Comparison of ENCODE assay signal across 1 cellular context in the genomic region with DNA sequence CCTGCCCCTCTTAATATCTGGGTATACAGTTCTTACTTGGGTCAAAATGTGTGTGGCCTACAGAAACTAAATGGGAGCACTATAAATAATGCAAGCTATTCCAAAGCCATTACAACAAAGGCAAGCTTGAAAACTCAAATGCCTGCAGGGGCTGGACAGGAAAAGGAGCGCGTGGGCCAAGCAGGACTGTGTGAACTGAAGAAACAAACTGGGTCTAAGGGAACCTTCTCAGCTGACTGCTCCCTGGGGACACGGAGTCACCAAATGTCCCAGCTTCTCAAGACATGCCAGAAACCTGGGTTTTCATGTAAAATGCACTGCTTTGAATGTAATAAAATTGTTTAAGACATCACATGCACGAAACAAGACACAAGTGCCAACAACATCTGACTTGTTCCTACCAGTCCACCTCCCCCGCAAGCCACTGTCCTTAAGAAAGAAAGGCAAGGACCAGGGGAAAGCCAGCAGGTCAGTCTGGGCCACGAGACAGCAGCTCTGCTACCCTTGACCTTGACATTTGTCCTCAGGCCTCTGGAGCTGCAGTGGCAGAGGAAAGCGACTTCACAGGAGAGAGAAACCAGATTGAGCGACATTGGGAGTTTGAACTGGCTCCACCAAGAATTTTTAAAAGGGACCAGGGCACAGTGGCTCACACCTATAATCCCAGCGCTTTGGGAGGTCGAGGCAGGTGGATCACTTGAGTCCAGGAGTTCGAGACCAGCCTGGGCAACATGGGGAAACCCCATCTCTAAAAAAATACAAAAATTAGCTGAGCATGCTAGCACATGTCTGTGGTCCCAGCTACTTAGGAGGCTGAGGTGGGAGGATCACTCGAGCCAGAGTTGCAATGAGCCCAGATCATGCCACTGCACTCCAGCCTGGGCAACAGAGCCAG.
TF ChIP-seq lines count a peak whose summit lies in the region.

No MANE protein-coding gene starts in this region.

TF ChIP-seq in HepG2, 621 proteins besides CTCF, POLR2A, EP300 and RAD21 (continued from another document):
- TF ChIP-seq SALL1 (CRISPR knock-in tag; IDR thresholded peaks at IDR 0.05) (peak; percentile 34; the same call in 1 of the 2 replicates), ZNF510 (CRISPR knock-in tag; IDR thresholded peaks at IDR 0.05; ENCODE audit: low read depth) (no peak), ZNF431 (CRISPR knock-in tag; IDR thresholded peaks at IDR 0.05; ENCODE audit: borderline replicate concordance, low read depth) (0 out of 2 replicates have a peak, but pooled peaks have one; percentile 33), ZNF790 (CRISPR knock-in tag; IDR thresholded peaks at IDR 0.05; ENCODE audit: borderline replicate concordance) (no peak), TAF1 (CRISPR knock-in tag; IDR thresholded peaks at IDR 0.05) (no peak), ZFX (CRISPR knock-in tag; IDR thresholded peaks at IDR 0.05; ENCODE audit: low read depth) (0 out of 2 replicates have a peak, but pooled peaks have one; percentile 12), ZSCAN20 (CRISPR knock-in tag; IDR thresholded peaks at IDR 0.05; ENCODE audit: borderline replicate concordance) (no peak), GFI1 (CRISPR knock-in tag; IDR thresholded peaks at IDR 0.05; ENCODE audit: borderline replicate concordance) (peak; percentile 37; the same call in 1 of the 2 replicates), ZNF670 (CRISPR knock-in tag; IDR thresholded peaks at IDR 0.05; ENCODE audit: borderline replicate concordance) (no peak), ZFP36L1 (CRISPR knock-in tag; IDR thresholded peaks at IDR 0.05) (no peak), ZNF263 (CRISPR knock-in tag; IDR thresholded peaks at IDR 0.05) (0 out of 2 replicates have a peak, but pooled peaks have one; percentile 24), ZNF607 (CRISPR knock-in tag; IDR thresholded peaks at IDR 0.05; ENCODE audit: borderline replicate concordance) (no peak), ISX (CRISPR knock-in tag; conservative IDR thresholded peaks at IDR 0.05) (no peak), YY1 (IDR thresholded peaks at IDR 0.05; ENCODE audit: insufficient read depth, insufficient replicate concordance, low read depth, low read length) (no peak), FOXO1 (CRISPR knock-in tag; IDR thresholded peaks at IDR 0.05) (peak; percentile 31; the same call in 1 of the 2 replicates), ATRX (CRISPR knock-in tag; IDR thresholded peaks at IDR 0.05; ENCODE audit: borderline replicate concordance) (no peak), ZNF83 (CRISPR knock-in tag; IDR thresholded peaks at IDR 0.05; ENCODE audit: borderline replicate concordance) (no peak), ZFP36 (IDR thresholded peaks at IDR 0.05; ENCODE audit: borderline replicate concordance, low read depth, low read length, partially characterized antibody) (no peak), RFX1 (IDR thresholded peaks at IDR 0.05) (no peak), ZMAT3 (CRISPR knock-in tag; conservative IDR thresholded peaks at IDR 0.05) (0 out of 2 replicates have a peak, but pooled peaks have one; percentile 24), NR2F6 (IDR thresholded peaks at IDR 0.05) (peak; percentile 63), NR2F6 (CRISPR knock-in tag; IDR thresholded peaks at IDR 0.05) (peak; percentile 70), ZNF343 (CRISPR knock-in tag; IDR thresholded peaks at IDR 0.05) (no peak), ZZZ3 (CRISPR knock-in tag; IDR thresholded peaks at IDR 0.05; ENCODE audit: borderline replicate concordance) (no peak), KLF15 (CRISPR knock-in tag; IDR thresholded peaks at IDR 0.05; ENCODE audit: borderline replicate concordance) (no peak), ZNF12 (CRISPR knock-in tag; IDR thresholded peaks at IDR 0.05) (no peak), ZNF530 (CRISPR knock-in tag; IDR thresholded peaks at IDR 0.05; ENCODE audit: low read depth) (0 out of 2 replicates have a peak, but pooled peaks have one; percentile 25), FOXA3 (CRISPR knock-in tag; IDR thresholded peaks at IDR 0.05) (no peak), ESRRA (CRISPR knock-in tag; IDR thresholded peaks at IDR 0.05; ENCODE audit: low read depth) (peak; percentile 85; the same call in 1 of the 2 replicates), ZNF333 (CRISPR knock-in tag; IDR thresholded peaks at IDR 0.05; ENCODE audit: borderline replicate concordance) (0 out of 2 replicates have a peak, but pooled peaks have one; percentile 67), MEF2D (CRISPR knock-in tag; IDR thresholded peaks at IDR 0.05) (no peak), GATAD2A (CRISPR knock-in tag; IDR thresholded peaks at IDR 0.05) (peak; percentile 37; the same call in 1 of the 2 replicates), CBFB (CRISPR knock-in tag; IDR thresholded peaks at IDR 0.05) (no peak), ETV5 (CRISPR knock-in tag; IDR thresholded peaks at IDR 0.05; ENCODE audit: borderline replicate concordance) (no peak), MLLT10 (CRISPR knock-in tag; IDR thresholded peaks at IDR 0.05) (no peak), THAP11 (CRISPR knock-in tag; IDR thresholded peaks at IDR 0.05) (no peak), NFIC (IDR thresholded peaks at IDR 0.05; ENCODE audit: low read length) (no peak)
- TF ChIP-seq, protein P1, sequence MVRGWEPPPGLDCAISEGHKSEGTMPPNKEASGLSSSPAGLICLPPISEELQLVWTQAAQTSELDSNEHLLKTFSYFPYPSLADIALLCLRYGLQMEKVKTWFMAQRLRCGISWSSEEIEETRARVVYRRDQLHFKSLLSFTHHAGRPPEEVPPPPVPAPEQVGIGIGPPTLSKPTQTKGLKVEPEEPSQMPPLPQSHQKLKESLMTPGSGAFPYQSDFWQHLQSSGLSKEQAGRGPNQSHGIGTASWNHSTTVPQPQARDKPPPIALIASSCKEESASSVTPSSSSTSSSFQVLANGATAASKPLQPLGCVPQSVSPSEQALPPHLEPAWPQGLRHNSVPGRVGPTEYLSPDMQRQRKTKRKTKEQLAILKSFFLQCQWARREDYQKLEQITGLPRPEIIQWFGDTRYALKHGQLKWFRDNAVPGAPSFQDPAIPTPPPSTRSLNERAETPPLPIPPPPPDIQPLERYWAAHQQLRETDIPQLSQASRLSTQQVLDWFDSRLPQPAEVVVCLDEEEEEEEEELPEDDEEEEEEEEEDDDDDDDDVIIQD (CRISPR knock-in tag; IDR thresholded peaks at IDR 0.05; ENCODE audit: low read depth): peak; percentile 5; the same call in 1 of the 2 replicates
- TF ChIP-seq, protein P2, sequence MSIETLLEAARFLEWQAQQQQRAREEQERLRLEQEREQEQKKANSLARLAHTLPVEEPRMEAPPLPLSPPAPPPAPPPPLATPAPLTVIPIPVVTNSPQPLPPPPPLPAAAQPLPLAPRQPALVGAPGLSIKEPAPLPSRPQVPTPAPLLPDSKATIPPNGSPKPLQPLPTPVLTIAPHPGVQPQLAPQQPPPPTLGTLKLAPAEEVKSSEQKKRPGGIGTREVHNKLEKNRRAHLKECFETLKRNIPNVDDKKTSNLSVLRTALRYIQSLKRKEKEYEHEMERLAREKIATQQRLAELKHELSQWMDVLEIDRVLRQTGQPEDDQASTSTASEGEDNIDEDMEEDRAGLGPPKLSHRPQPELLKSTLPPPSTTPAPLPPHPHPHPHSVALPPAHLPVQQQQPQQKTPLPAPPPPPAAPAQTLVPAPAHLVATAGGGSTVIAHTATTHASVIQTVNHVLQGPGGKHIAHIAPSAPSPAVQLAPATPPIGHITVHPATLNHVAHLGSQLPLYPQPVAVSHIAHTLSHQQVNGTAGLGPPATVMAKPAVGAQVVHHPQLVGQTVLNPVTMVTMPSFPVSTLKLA (IDR thresholded peaks at IDR 0.05): no peak
- TF ChIP-seq, protein P3, sequence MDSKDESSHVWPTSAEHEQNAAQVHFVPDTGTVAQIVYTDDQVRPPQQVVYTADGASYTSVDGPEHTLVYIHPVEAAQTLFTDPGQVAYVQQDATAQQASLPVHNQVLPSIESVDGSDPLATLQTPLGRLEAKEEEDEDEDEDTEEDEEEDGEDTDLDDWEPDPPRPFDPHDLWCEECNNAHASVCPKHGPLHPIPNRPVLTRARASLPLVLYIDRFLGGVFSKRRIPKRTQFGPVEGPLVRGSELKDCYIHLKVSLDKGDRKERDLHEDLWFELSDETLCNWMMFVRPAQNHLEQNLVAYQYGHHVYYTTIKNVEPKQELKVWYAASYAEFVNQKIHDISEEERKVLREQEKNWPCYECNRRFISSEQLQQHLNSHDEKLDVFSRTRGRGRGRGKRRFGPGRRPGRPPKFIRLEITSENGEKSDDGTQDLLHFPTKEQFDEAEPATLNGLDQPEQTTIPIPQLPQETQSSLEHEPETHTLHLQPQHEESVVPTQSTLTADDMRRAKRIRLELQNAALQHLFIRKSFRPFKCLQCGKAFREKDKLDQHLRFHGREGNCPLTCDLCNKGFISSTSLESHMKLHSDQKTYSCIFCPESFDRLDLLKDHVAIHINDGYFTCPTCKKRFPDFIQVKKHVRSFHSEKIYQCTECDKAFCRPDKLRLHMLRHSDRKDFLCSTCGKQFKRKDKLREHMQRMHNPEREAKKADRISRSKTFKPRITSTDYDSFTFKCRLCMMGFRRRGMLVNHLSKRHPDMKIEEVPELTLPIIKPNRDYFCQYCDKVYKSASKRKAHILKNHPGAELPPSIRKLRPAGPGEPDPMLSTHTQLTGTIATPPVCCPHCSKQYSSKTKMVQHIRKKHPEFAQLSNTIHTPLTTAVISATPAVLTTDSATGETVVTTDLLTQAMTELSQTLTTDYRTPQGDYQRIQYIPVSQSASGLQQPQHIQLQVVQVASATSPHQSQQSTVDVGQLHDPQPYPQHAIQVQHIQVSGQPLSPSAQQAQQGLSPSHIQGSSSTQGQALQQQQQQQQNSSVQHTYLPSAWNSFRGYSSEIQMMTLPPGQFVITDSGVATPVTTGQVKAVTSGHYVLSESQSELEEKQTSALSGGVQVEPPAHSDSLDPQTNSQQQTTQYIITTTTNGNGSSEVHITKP (CRISPR knock-in tag; IDR thresholded peaks at IDR 0.05; ENCODE audit: low read depth): no peak
- TF ChIP-seq, protein P4, sequence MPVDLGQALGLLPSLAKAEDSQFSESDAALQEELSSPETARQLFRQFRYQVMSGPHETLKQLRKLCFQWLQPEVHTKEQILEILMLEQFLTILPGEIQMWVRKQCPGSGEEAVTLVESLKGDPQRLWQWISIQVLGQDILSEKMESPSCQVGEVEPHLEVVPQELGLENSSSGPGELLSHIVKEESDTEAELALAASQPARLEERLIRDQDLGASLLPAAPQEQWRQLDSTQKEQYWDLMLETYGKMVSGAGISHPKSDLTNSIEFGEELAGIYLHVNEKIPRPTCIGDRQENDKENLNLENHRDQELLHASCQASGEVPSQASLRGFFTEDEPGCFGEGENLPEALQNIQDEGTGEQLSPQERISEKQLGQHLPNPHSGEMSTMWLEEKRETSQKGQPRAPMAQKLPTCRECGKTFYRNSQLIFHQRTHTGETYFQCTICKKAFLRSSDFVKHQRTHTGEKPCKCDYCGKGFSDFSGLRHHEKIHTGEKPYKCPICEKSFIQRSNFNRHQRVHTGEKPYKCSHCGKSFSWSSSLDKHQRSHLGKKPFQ (CRISPR knock-in tag; IDR thresholded peaks at IDR 0.05; ENCODE audit: insufficient replicate concordance): no peak
- TF ChIP-seq, protein P5, sequence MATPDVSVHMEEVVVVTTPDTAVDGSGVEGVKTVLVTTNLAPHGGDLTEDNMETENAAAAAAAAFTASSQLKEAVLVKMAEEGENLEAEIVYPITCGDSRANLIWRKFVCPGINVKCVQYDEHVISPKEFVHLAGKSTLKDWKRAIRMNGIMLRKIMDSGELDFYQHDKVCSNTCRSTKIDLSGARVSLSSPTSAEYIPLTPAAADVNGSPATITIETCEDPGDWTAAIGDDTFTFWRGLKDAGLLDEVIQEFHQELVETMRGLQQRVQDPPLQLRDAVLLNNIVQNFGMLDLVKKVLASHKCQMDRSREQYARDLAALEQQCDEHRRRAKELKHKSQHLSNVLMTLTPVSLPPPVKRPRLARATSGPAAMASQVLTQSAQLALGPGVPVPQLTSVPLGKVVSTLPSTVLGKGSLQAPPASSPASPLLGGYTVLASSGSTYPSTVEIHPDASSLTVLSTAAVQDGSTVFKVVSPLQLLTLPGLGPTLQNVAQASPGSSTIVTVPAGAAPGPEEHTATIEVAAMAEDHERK (CRISPR knock-in tag; IDR thresholded peaks at IDR 0.05; ENCODE audit: low read depth): no peak
